1 cellular context compared by ENCODE assay signal in genomic region chr2:187475499-187476248, GRCh38.
TF ChIP-seq lines count a peak whose summit lies in the region.

No MANE protein-coding gene starts in this region.

TF ChIP-seq in K562, 482 proteins besides CTCF, POLR2A, EP300 and RAD21 (continued from another document):
- TF ChIP-seq MBD1 (CRISPR knock-in tag; IDR thresholded peaks at IDR 0.05) (no peak), ESRRA (IDR thresholded peaks at IDR 0.05; ENCODE audit: borderline replicate concordance, low read depth) (no peak), ARID4B (CRISPR knock-in tag; IDR thresholded peaks at IDR 0.05) (no peak), SMARCB1 (IDR thresholded peaks at IDR 0.05; ENCODE audit: insufficient read length, low read depth) (no peak), ZNF316 (IDR thresholded peaks at IDR 0.05) (peak; percentile 74), MAFF (IDR thresholded peaks at IDR 0.05; ENCODE audit: low read length) (0 out of 2 replicates have a peak, but pooled peaks have one; percentile 18), ZFP36 (IDR thresholded peaks at IDR 0.05; ENCODE audit: low read depth, low read length, partially characterized antibody) (no peak), GMEB1 (CRISPR knock-in tag; IDR thresholded peaks at IDR 0.05) (no peak), MED1 (CRISPR knock-in tag; IDR thresholded peaks at IDR 0.05; ENCODE audit: borderline replicate concordance) (no peak), NFE2 (IDR thresholded peaks at IDR 0.05; ENCODE audit: low read depth) (0 out of 2 replicates have a peak, but pooled peaks have one; percentile 18), PYGO2 (tag; IDR thresholded peaks at IDR 0.05) (no peak), PTTG1 (tag; IDR thresholded peaks at IDR 0.05; ENCODE audit: low read depth) (no peak), IFI16 (CRISPR knock-in tag; IDR thresholded peaks at IDR 0.05) (no peak), ZNF76 (CRISPR knock-in tag; IDR thresholded peaks at IDR 0.05; ENCODE audit: borderline replicate concordance) (no peak), RCOR1 (IDR thresholded peaks at IDR 0.05; ENCODE audit: borderline replicate concordance in 1 of 2, low read depth in 2 of 2, low read length in 2 of 2) (no peak), BRD9 (IDR thresholded peaks at IDR 0.05; ENCODE audit: low read depth, partially characterized antibody) (no peak), ZBTB9 (CRISPR knock-in tag; IDR thresholded peaks at IDR 0.05) (no peak), ILF3 (IDR thresholded peaks at IDR 0.05; ENCODE audit: borderline replicate concordance) (no peak)
